ENCODE assay signal across 3 cellular contexts in genomic region chr10:30558411-30558810, GRCh38.
TF ChIP-seq lines count a peak whose summit lies in the region.

No MANE protein-coding gene starts in this region.

TF ChIP-seq in A549, 52 proteins besides CTCF, POLR2A, EP300 and RAD21 (continued from another document):
- no peak for TF ChIP-seq REST (IDR thresholded peaks at IDR 0.05)
- no peak for TF ChIP-seq EHF (CRISPR knock-in tag; IDR thresholded peaks at IDR 0.05)
- no peak for TF ChIP-seq BHLHE40 (IDR thresholded peaks at IDR 0.05; ENCODE audit: low read depth, low read length)
- TF ChIP-seq EHMT2 (IDR thresholded peaks at IDR 0.05; ENCODE audit: low read depth), result no peak

TF ChIP-seq in GM23338, 12 proteins besides CTCF, POLR2A, EP300 and RAD21 (continues in another document):
- TF ChIP-seq, protein P1, sequence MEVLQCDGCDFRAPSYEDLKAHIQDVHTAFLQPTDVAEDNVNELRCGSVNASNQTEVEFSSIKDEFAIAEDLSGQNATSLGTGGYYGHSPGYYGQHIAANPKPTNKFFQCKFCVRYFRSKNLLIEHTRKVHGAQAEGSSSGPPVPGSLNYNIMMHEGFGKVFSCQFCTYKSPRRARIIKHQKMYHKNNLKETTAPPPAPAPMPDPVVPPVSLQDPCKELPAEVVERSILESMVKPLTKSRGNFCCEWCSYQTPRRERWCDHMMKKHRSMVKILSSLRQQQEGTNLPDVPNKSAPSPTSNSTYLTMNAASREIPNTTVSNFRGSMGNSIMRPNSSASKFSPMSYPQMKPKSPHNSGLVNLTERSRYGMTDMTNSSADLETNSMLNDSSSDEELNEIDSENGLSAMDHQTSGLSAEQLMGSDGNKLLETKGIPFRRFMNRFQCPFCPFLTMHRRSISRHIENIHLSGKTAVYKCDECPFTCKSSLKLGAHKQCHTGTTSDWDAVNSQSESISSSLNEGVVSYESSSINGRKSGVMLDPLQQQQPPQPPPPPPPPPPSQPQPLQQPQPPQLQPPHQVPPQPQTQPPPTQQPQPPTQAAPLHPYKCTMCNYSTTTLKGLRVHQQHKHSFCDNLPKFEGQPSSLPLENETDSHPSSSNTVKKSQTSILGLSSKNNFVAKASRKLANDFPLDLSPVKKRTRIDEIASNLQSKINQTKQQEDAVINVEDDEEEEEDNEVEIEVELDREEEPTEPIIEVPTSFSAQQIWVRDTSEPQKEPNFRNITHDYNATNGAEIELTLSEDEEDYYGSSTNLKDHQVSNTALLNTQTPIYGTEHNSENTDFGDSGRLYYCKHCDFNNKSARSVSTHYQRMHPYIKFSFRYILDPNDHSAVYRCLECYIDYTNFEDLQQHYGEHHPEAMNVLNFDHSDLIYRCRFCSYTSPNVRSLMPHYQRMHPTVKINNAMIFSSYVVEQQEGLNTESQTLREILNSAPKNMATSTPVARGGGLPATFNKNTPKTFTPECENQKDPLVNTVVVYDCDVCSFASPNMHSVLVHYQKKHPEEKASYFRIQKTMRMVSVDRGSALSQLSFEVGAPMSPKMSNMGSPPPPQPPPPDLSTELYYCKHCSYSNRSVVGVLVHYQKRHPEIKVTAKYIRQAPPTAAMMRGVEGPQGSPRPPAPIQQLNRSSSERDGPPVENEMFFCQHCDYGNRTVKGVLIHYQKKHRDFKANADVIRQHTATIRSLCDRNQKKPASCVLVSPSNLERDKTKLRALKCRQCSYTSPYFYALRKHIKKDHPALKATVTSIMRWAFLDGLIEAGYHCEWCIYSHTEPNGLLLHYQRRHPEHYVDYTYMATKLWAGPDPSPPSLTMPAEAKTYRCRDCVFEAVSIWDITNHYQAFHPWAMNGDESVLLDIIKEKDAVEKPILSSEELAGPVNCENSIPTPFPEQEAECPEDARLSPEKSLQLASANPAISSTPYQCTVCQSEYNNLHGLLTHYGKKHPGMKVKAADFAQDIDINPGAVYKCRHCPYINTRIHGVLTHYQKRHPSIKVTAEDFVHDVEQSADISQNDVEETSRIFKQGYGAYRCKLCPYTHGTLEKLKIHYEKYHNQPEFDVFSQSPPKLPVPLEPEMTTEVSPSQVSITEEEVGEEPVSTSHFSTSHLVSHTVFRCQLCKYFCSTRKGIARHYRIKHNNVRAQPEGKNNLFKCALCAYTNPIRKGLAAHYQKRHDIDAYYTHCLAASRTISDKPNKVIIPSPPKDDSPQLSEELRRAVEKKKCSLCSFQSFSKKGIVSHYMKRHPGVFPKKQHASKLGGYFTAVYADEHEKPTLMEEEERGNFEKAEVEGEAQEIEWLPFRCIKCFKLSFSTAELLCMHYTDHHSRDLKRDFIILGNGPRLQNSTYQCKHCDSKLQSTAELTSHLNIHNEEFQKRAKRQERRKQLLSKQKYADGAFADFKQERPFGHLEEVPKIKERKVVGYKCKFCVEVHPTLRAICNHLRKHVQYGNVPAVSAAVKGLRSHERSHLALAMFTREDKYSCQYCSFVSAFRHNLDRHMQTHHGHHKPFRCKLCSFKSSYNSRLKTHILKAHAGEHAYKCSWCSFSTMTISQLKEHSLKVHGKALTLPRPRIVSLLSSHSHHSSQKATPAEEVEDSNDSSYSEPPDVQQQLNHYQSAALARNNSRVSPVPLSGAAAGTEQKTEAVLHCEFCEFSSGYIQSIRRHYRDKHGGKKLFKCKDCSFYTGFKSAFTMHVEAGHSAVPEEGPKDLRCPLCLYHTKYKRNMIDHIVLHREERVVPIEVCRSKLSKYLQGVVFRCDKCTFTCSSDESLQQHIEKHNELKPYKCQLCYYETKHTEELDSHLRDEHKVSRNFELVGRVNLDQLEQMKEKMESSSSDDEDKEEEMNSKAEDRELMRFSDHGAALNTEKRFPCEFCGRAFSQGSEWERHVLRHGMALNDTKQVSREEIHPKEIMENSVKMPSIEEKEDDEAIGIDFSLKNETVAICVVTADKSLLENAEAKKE (CRISPR knock-in tag; IDR thresholded peaks at IDR 0.05), result no peak
- TF ChIP-seq ZNF331 (CRISPR knock-in tag; IDR thresholded peaks at IDR 0.05; ENCODE audit: low read depth) (no peak), EZH2 (IDR thresholded peaks at IDR 0.05; ENCODE audit: low read depth, unreplicated experiment) (no peak), CREB1 (CRISPR knock-in tag; IDR thresholded peaks at IDR 0.05; ENCODE audit: low read depth) (no peak), STAT1 (IDR thresholded peaks at IDR 0.05; ENCODE audit: unreplicated experiment) (no peak), EZH2phosphoT487 (IDR thresholded peaks at IDR 0.05; ENCODE audit: unreplicated experiment) (no peak), NANOG (IDR thresholded peaks at IDR 0.05; ENCODE audit: borderline replicate concordance) (no peak), POLR2AphosphoS5 (IDR thresholded peaks at IDR 0.05; ENCODE audit: low read depth) (no peak), REST (IDR thresholded peaks at IDR 0.05; ENCODE audit: unreplicated experiment) (no peak), JUNB (IDR thresholded peaks at IDR 0.05; ENCODE audit: unreplicated experiment) (no peak)
- TF ChIP-seq, protein P2, sequence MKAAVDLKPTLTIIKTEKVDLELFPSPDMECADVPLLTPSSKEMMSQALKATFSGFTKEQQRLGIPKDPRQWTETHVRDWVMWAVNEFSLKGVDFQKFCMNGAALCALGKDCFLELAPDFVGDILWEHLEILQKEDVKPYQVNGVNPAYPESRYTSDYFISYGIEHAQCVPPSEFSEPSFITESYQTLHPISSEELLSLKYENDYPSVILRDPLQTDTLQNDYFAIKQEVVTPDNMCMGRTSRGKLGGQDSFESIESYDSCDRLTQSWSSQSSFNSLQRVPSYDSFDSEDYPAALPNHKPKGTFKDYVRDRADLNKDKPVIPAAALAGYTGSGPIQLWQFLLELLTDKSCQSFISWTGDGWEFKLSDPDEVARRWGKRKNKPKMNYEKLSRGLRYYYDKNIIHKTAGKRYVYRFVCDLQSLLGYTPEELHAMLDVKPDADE (IDR thresholded peaks at IDR 0.05), result no peak

TF ChIP-seq in K562, 482 proteins besides CTCF, POLR2A, EP300 and RAD21 (continued from another document):
- TF ChIP-seq, protein P3, sequence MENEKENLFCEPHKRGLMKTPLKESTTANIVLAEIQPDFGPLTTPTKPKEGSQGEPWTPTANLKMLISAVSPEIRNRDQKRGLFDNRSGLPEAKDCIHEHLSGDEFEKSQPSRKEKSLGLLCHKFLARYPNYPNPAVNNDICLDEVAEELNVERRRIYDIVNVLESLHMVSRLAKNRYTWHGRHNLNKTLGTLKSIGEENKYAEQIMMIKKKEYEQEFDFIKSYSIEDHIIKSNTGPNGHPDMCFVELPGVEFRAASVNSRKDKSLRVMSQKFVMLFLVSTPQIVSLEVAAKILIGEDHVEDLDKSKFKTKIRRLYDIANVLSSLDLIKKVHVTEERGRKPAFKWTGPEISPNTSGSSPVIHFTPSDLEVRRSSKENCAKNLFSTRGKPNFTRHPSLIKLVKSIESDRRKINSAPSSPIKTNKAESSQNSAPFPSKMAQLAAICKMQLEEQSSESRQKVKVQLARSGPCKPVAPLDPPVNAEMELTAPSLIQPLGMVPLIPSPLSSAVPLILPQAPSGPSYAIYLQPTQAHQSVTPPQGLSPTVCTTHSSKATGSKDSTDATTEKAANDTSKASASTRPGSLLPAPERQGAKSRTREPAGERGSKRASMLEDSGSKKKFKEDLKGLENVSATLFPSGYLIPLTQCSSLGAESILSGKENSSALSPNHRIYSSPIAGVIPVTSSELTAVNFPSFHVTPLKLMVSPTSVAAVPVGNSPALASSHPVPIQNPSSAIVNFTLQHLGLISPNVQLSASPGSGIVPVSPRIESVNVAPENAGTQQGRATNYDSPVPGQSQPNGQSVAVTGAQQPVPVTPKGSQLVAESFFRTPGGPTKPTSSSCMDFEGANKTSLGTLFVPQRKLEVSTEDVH (IDR thresholded peaks at IDR 0.05; ENCODE audit: low read depth, partially characterized antibody), result no peak
TF ChIP-seq in K562: peak in this region for 6.
